23 cellular contexts compared by ENCODE assay signal in genomic region chr2:160737247-160737646, GRCh38.
"Had no signal": no experiment of that assay in that cellular context is flagged by ENCODE, and none has a peak within 500 bp of the region (broad histone marks: within the 10 kb centered on the region; RNA-seq: fewer than 3 reads in every experiment).

No MANE protein-coding gene starts in this region.

- H3K4me3 ChIP-seq: adrenal gland, cardiac muscle cell, left lung, skin epidermis, tibial nerve had no signal

- H3K9me3 Mint-ChIP-seq: stimulated activated naive CD8-positive, alpha-beta T cell treated with anti-CD3 and anti-CD28 coated beads, Interleukin-15, Interleukin-2, amounts not matched to agents 100 ng/mL and 50 ng/mL, for 24 hours had no signal

- H3K36me3 ChIP-seq: adrenal gland, cardiac muscle cell, left lung, tibial nerve had no signal

- FAIRE-seq: colon, kidney, urothelium cell line had no signal

- DNase-seq: activated CD4-positive, alpha-beta T cell treated with anti-CD3 and anti-CD28 coated beads, Interleukin-2, amount 50 U/mL, for 1 hour; activated CD8-positive, alpha-beta memory T cell treated with anti-CD3 and anti-CD28 coated beads for 24 hours; activated CD8-positive, alpha-beta memory T cell treated with anti-CD3 and anti-CD28 coated beads, Interleukin-2, amount 50 U/mL, for 48 hours; activated effector memory CD4-positive, alpha-beta T cell treated with anti-CD3 and anti-CD28 coated beads, Interleukin-2, amount 50 U/mL, for 16 hours; activated T-cell treated with anti-CD3 and anti-CD28 coated beads, Interleukin-2, amount 50 U/mL, for 72 hours; adrenal gland; erythroblast; kidney; left lung; naive thymus-derived CD4-positive, alpha-beta T cell; nucleus accumbens; stimulated activated CD4-positive, alpha-beta T cell treated with anti-CD3 and anti-CD28 coated beads, Interleukin-15, amount 100 ng/mL, for 24 hours; stimulated activated CD4-positive, alpha-beta T cell treated with anti-CD3 and anti-CD28 coated beads, Interleukin-2, amount 100 ng/mL, for 48 hours; T1000 had no signal

- ATAC-seq: activated CD4-positive, CD25-positive, alpha-beta regulatory T cell treated with anti-CD3 and anti-CD28 coated beads, Interleukin-2, amount 50 U/mL, for 24 hours; activated naive CD4-positive, alpha-beta T cell treated with anti-CD3 and anti-CD28 coated beads, Interleukin-2, amount 50 U/mL, for 72 hours; activated T-cell treated with anti-CD3 and anti-CD28 coated beads, Interleukin-2, amount 50 U/mL, for 72 hours; naive thymus-derived CD4-positive, alpha-beta T cell had no signal

- H3K27ac Mint-ChIP-seq: activated naive CD4-positive, alpha-beta T cell treated with anti-CD3 and anti-CD28 coated beads, Interleukin-2, amount 50 U/mL, for 72 hours; activated T-cell treated with anti-CD3 and anti-CD28 coated beads, Interleukin-2, amount 50 U/mL, for 72 hours; naive thymus-derived CD4-positive, alpha-beta T cell; progenitor cell of endocrine pancreas; stimulated activated naive CD8-positive, alpha-beta T cell treated with anti-CD3 and anti-CD28 coated beads, Interleukin-15, Interleukin-2, amounts not matched to agents 100 ng/mL and 50 ng/mL, for 24 hours had no signal

- H3K9me3 ChIP-seq: adrenal gland, left lung, tibial nerve had no signal

- H3K4me3 Mint-ChIP-seq: activated T-cell treated with anti-CD3 and anti-CD28 coated beads, Interleukin-2, amount 50 U/mL, for 72 hours; naive thymus-derived CD4-positive, alpha-beta T cell; stimulated activated naive CD8-positive, alpha-beta T cell treated with anti-CD3 and anti-CD28 coated beads, Interleukin-15, Interleukin-2, amounts not matched to agents 100 ng/mL and 50 ng/mL, for 24 hours had no signal

- H3K27me3 ChIP-seq: adrenal gland, cardiac muscle cell, left lung, tibial nerve had no signal

- H3K27ac ChIP-seq: adrenal gland, cardiac muscle cell, left lung, skin epidermis, tibial nerve had no signal

- H3K4me1 ChIP-seq: adrenal gland, left lung had no signal

- H3K36me3 Mint-ChIP-seq: naive thymus-derived CD4-positive, alpha-beta T cell had no signal
